15 cellular contexts compared by ENCODE assay signal in the genomic region with DNA sequence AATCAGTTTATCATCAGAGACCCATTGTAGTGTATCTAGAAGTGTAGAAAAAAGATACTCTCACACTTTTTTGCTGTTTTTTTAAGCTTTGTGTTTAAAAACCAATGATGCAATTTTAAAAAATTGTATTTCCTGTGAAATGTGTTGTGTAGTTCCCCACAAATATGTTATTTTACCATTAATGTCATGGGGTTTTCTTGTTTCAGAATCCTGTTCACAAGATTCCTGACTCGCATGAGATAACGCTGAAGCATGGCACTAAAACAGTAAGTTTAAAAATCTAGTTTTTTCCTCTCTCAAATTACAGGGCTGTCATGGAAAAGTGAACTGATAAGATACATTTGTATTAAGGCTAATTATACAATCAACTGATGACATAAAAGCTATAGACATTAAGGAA.
"Had no signal": no experiment of that assay in that cellular context is flagged by ENCODE, and none has a peak within 500 bp of the region (broad histone marks: within the 10 kb centered on the region; RNA-seq: fewer than 3 reads in every experiment).

No MANE protein-coding gene starts in this region.

- ATAC-seq: activated CD4-positive, CD25-positive, alpha-beta regulatory T cell treated with anti-CD3 and anti-CD28 coated beads, Interleukin-2, amount 50 U/mL, for 24 hours; activated T-helper 17 cell treated with anti-CD3 and anti-CD28 coated beads, Interleukin-2, amount 50 U/mL, for 72 hours; effector memory CD8-positive, alpha-beta T cell; pancreas; stimulated activated effector memory CD8-positive, alpha-beta T cell treated with anti-CD3 and anti-CD28 coated beads, Interleukin-12 subunit alpha, Interleukin-12 subunit beta, amount 100 ng/mL, for 72 hours had no signal

- H3K9me3 ChIP-seq: adrenal gland, pancreas, thoracic aorta had no signal

- H3K4me3 ChIP-seq: adrenal gland, lung, pancreas, thoracic aorta had no signal

- H3K27ac Mint-ChIP-seq: activated naive CD4-positive, alpha-beta T cell treated with anti-CD3 and anti-CD28 coated beads for 36 hours; activated T-helper 17 cell treated with anti-CD3 and anti-CD28 coated beads, Interleukin-2, amount 50 U/mL, for 72 hours; brain; dendritic cell treated with granulocyte-macrophage colony-stimulating factor and Interleukin-4, amounts not matched to agents 40 ng/mL and 50 ng/mL, for 4 days; naive B cell; stimulated activated effector memory CD8-positive, alpha-beta T cell treated with anti-CD3 and anti-CD28 coated beads, Interleukin-12 subunit alpha, Interleukin-12 subunit beta, amount 100 ng/mL, for 72 hours had no signal

- H3K27me3 Mint-ChIP-seq: activated T-helper 17 cell treated with anti-CD3 and anti-CD28 coated beads, Interleukin-2, amount 50 U/mL, for 72 hours; brain; dendritic cell treated with granulocyte-macrophage colony-stimulating factor and Interleukin-4, amounts not matched to agents 40 ng/mL and 50 ng/mL, for 4 days; effector memory CD8-positive, alpha-beta T cell; naive B cell had no signal

- H3K4me1 Mint-ChIP-seq: activated T-helper 17 cell treated with anti-CD3 and anti-CD28 coated beads, Interleukin-2, amount 50 U/mL, for 72 hours; brain had no signal

- H3K4me3 Mint-ChIP-seq: activated naive CD4-positive, alpha-beta T cell treated with anti-CD3 and anti-CD28 coated beads for 36 hours; activated T-helper 17 cell treated with anti-CD3 and anti-CD28 coated beads, Interleukin-2, amount 50 U/mL, for 72 hours; brain; dendritic cell treated with granulocyte-macrophage colony-stimulating factor and Interleukin-4, amounts not matched to agents 40 ng/mL and 50 ng/mL, for 4 days; effector memory CD8-positive, alpha-beta T cell; naive B cell; stimulated activated effector memory CD8-positive, alpha-beta T cell treated with anti-CD3 and anti-CD28 coated beads, Interleukin-12 subunit alpha, Interleukin-12 subunit beta, amount 100 ng/mL, for 72 hours had no signal

- H3K36me3 ChIP-seq: adrenal gland, pancreas, thoracic aorta had no signal

- H3K27me3 ChIP-seq: adrenal gland, pancreas had no signal

- H3K27ac ChIP-seq: adrenal gland, epithelial cell of prostate, pancreas, thoracic aorta had no signal

- H3K9me3 Mint-ChIP-seq: activated naive CD4-positive, alpha-beta T cell treated with anti-CD3 and anti-CD28 coated beads for 36 hours; activated T-helper 17 cell treated with anti-CD3 and anti-CD28 coated beads, Interleukin-2, amount 50 U/mL, for 72 hours; brain; dendritic cell treated with granulocyte-macrophage colony-stimulating factor and Interleukin-4, amounts not matched to agents 40 ng/mL and 50 ng/mL, for 4 days; effector memory CD8-positive, alpha-beta T cell; naive B cell; stimulated activated effector memory CD8-positive, alpha-beta T cell treated with anti-CD3 and anti-CD28 coated beads, Interleukin-12 subunit alpha, Interleukin-12 subunit beta, amount 100 ng/mL, for 72 hours had no signal

- DNase-seq: activated naive CD4-positive, alpha-beta T cell treated with anti-CD3 and anti-CD28 coated beads for 36 hours; adrenal gland; effector memory CD8-positive, alpha-beta T cell; islet precursor cell; naive B cell; pancreas; T-helper 9 cell had no signal
